Comparison of ENCODE assay signal across 8 cellular contexts in genomic region chr5:72816297-72817075, GRCh38. TPM values are rescaled to one million over a fixed set of nuclear protein-coding genes. Genes with fewer than 3 reads are reported as not detected.
A peak's percentile ranks its signal among the peaks of the same experiment; 100 is the strongest.
DNase-seq lines count a peak whose midpoint lies in the region; ATAC-seq and TF ChIP-seq lines count a peak whose summit lies in the region.

TNPO1 (plus strand) TSS chr5:72816661; CDS start chr5:72816738, 77 bp downstream.

- peak within 1 kb of the TSS; percentile 94 for H3K9ac ChIP-seq in neural progenitor cell
- peak within 1 kb of the TSS; percentile 88 to 95 for H3K9ac ChIP-seq in stomach smooth muscle (ENCODE audit: low read length in 2 of 2)

- H3K9me3 Mint-ChIP-seq in neural progenitor cell: peaks cover 15% of the 10 kb centered on the region

- peaks cover 50% of the 10 kb centered on the region for H3F3A ChIP-seq in neural progenitor cell (ENCODE audit: low read depth)

- peak within 1 kb of the TSS; percentile 90 for H3K4me2 ChIP-seq in neural progenitor cell

- H3K4me1 ChIP-seq in SJSA1 (replicated peaks) (peaks cover 10% of the 10 kb centered on the region), foreskin keratinocyte (peaks cover 14% of the 10 kb centered on the region), neural progenitor cell (peaks cover 30% of the 10 kb centered on the region), stomach smooth muscle (ENCODE audit: control insufficient read depth, insufficient read depth, low read length) (peaks cover 9% of the 10 kb centered on the region)

- peak; percentile 86 for ATAC-seq in foreskin keratinocyte

- peaks cover 16% of the 10 kb centered on the region for H4K20me1 ChIP-seq in neural progenitor cell (ENCODE audit: low read depth)

- H3K4me3 ChIP-seq in SJSA1: peak within 1 kb of the TSS; percentile 86
- H3K4me3 ChIP-seq in neural progenitor cell: peak within 1 kb of the TSS; percentile 86
- H3K4me3 ChIP-seq in stomach smooth muscle (ENCODE audit: low read length in 2 of 2): peak within 1 kb of the TSS; percentile 68 to 83

- H3K27me3 ChIP-seq in SJSA1 (replicated peaks) (no peaks in the 10 kb centered on the region), foreskin keratinocyte (no peaks in the 10 kb centered on the region), neural progenitor cell (no peaks in the 10 kb centered on the region), stomach smooth muscle (ENCODE audit: control insufficient read depth in 1 of 2, insufficient read depth in 2 of 2, low read length in 2 of 2) (no peaks in the 10 kb centered on the region)

- H3K27ac ChIP-seq in SJSA1: peak within 1 kb of the TSS; percentile 93
- H3K27ac ChIP-seq in foreskin keratinocyte: peak within 1 kb of the TSS; percentile 62
- H3K27ac ChIP-seq in neural progenitor cell: peak within 1 kb of the TSS; percentile 97
- peak within 1 kb of the TSS; percentile 89 for H3K27ac ChIP-seq in stomach smooth muscle (ENCODE audit: low read length)

- DNase-seq in ELR (ENCODE audit: low read depth) (peak; percentile 93), GOT3 (lab: John Stamatoyannopoulos, UW) (peak; percentile 83), LHCN-M2 (ENCODE audit: low read depth) (peak; percentile 89), SJSA1 (ENCODE audit: low read depth in 1 of 2, low spot score in 2 of 2) (peak; percentile 93 to 95), foreskin keratinocyte (peak; percentile 64 to 83), neural progenitor cell (ENCODE audit: low spot score) (peak; percentile 98)
- peak; percentile 44 to 78 (median 63) for DNase-seq in activated naive CD4-positive, alpha-beta T cell (lab: John Stamatoyannopoulos, UW)

- H3K79me2 ChIP-seq in neural progenitor cell (ENCODE audit: low read depth): peaks cover 45% of the 10 kb centered on the region

- peaks cover 27% of the 10 kb centered on the region for H3K4me1 Mint-ChIP-seq in neural progenitor cell

- H3K9me3 ChIP-seq in SJSA1 (replicated peaks): no peaks in the 10 kb centered on the region
- no peaks in the 10 kb centered on the region for H3K9me3 ChIP-seq in neural progenitor cell (ENCODE audit: low read depth)
- H3K9me3 ChIP-seq in stomach smooth muscle (ENCODE audit: control insufficient read depth in 2 of 2, low read length in 2 of 2): no peaks in the 10 kb centered on the region

- H3K4me3 Mint-ChIP-seq in neural progenitor cell: peak within 1 kb of the TSS; percentile 100

- peaks cover 19% of the 10 kb centered on the region for H3K36me3 Mint-ChIP-seq in neural progenitor cell

- no peak for TF ChIP-seq CTCF in foreskin keratinocyte (conservative IDR thresholded peaks at IDR 0.05)
- TF ChIP-seq CTCF in neural progenitor cell (IDR thresholded peaks at IDR 0.05): no peak

- peaks cover 8% of the 10 kb centered on the region for H3K36me3 ChIP-seq in SJSA1
- H3K36me3 ChIP-seq in neural progenitor cell: no peaks in the 10 kb centered on the region
- H3K36me3 ChIP-seq in stomach smooth muscle (ENCODE audit: control insufficient read depth in 2 of 2, insufficient read depth in 2 of 2, low read length in 2 of 2): no peaks in the 10 kb centered on the region

- H3K27me3 Mint-ChIP-seq in neural progenitor cell (ENCODE audit: insufficient read depth, low read depth): peaks cover 2% of the 10 kb centered on the region

- H3K27ac Mint-ChIP-seq in neural progenitor cell: peak within 1 kb of the TSS; percentile 100

- H2AFZ ChIP-seq in neural progenitor cell (replicated peaks): peak within 1 kb of the TSS; percentile 97

RNA-seq across cellular contexts. Expression of gene TNPO1, which starts in this region (rescaled TPM):
- 414 and 533 TPM in 2 replicates for total RNA-seq in LHCN-M2 (2014; rRNA removed)
- 117 TPM for polyA plus RNA-seq in LHCN-M2 (2012)
- total RNA-seq in SJSA1 (2014; rRNA removed; shearing (Covaris generic)): 185 and 277 TPM in 2 replicates
- total RNA-seq in foreskin keratinocyte: 107 and 115 TPM in 2 replicates
- 22.3 and 26.7 TPM in 2 replicates for polyA plus RNA-seq in foreskin keratinocyte
- 194 and 316 TPM in 2 replicates for total RNA-seq in neural progenitor cell (ENCODE audit: low replicate concordance)

Comparison
In these comparisons a context has a peak if more than half of its experiments do, and no peak if none do; other contexts are left out.
1. Peak in every context shown above with its lines: DNase-seq, ATAC-seq, H3K4me3 ChIP-seq and H3K27ac ChIP-seq.